26 cellular contexts compared by ENCODE assay signal in the genomic region with DNA sequence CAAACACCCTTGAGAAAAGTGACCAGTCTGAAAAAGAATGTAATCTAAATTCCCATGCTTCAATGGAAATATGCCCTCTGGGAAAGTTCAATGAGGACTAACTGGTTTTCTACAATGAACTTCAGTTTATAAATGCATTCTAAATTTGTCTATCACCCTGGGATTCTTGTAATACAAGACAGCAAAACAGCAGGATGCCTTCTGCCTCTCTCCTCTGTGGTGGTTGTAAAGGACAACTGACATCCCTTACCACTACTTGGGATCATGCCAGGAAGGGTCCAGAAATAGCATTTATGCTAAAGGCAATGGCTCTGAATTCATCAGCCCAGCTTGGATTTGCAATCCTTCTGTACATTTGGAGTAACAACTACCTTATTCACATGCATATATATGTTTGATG.
"Had no signal": no experiment of that assay in that cellular context is flagged by ENCODE, and none has a peak within 500 bp of the region (broad histone marks: within the 10 kb centered on the region; RNA-seq: fewer than 3 reads in every experiment).

No MANE protein-coding gene starts in this region.

- H3K27me3 ChIP-seq: heart right ventricle, hepatocyte, left lung, neural progenitor cell, neutrophil, spleen, tibial nerve, uterus had no signal

- H3K4me1 Mint-ChIP-seq: naive thymus-derived CD4-positive, alpha-beta T cell; nephron progenitor cell; neural progenitor cell; stimulated activated effector memory CD8-positive, alpha-beta T cell treated with anti-CD3 and anti-CD28 coated beads, Interleukin-12 subunit alpha, Interleukin-12 subunit beta, amount 100 ng/mL, for 72 hours; stimulated activated naive CD8-positive, alpha-beta T cell treated with anti-CD3 and anti-CD28 coated beads, Interleukin-15, amount 100 ng/mL, for 72 hours had no signal

- H3K27ac Mint-ChIP-seq: naive thymus-derived CD4-positive, alpha-beta T cell; nephron progenitor cell; neural progenitor cell; progenitor cell of endocrine pancreas; stimulated activated effector memory CD8-positive, alpha-beta T cell treated with anti-CD3 and anti-CD28 coated beads, Interleukin-12 subunit alpha, Interleukin-12 subunit beta, amount 100 ng/mL, for 72 hours; stimulated activated naive CD8-positive, alpha-beta T cell treated with anti-CD3 and anti-CD28 coated beads, Interleukin-15, amount 100 ng/mL, for 72 hours; type B pancreatic cell had no signal

- H3K36me3 ChIP-seq: heart right ventricle, left lung, lower lobe of right lung, neural progenitor cell, neutrophil, spleen, tibial nerve, uterus had no signal

- H3K79me2 ChIP-seq: hepatocyte had no signal

- H3K27ac ChIP-seq: heart right ventricle, hepatocyte, left lung, lower lobe of right lung, neural progenitor cell, neutrophil, spleen, tibial nerve, uterus had no signal

- H3K27me3 Mint-ChIP-seq: naive thymus-derived CD4-positive, alpha-beta T cell; progenitor cell of endocrine pancreas; stimulated activated naive CD8-positive, alpha-beta T cell treated with anti-CD3 and anti-CD28 coated beads, Interleukin-15, amount 100 ng/mL, for 72 hours had no signal

- FAIRE-seq: small intestine had no signal

- H3K36me3 Mint-ChIP-seq: naive thymus-derived CD4-positive, alpha-beta T cell; neural progenitor cell; stimulated activated effector memory CD8-positive, alpha-beta T cell treated with anti-CD3 and anti-CD28 coated beads, Interleukin-12 subunit alpha, Interleukin-12 subunit beta, amount 100 ng/mL, for 72 hours; type B pancreatic cell had no signal

- H3K4me1 ChIP-seq: heart right ventricle, left lung, lower lobe of right lung, neural progenitor cell, spleen, tibial nerve, uterus had no signal

- H3K4me3 Mint-ChIP-seq: naive thymus-derived CD4-positive, alpha-beta T cell; nephron progenitor cell; neural progenitor cell; stimulated activated effector memory CD8-positive, alpha-beta T cell treated with anti-CD3 and anti-CD28 coated beads, Interleukin-12 subunit alpha, Interleukin-12 subunit beta, amount 100 ng/mL, for 72 hours; stimulated activated naive CD8-positive, alpha-beta T cell treated with anti-CD3 and anti-CD28 coated beads, Interleukin-15, amount 100 ng/mL, for 72 hours; type B pancreatic cell had no signal

- DNase-seq: heart right ventricle; islet precursor cell; kidney glomerular epithelial cell; left cardiac atrium; left lung; lower lobe of right lung; mammary epithelial cell; mesenchymal stem cell; naive thymus-derived CD4-positive, alpha-beta T cell; nephron progenitor cell; occipital lobe; retina; right cardiac atrium; small intestine; spleen; stimulated activated CD4-positive, alpha-beta T cell treated with anti-CD3 and anti-CD28 coated beads, Interleukin-4, amount 100 ng/mL, for 24 hours; stimulated activated naive CD4-positive, alpha-beta T cell; stimulated activated naive CD8-positive, alpha-beta T cell treated with anti-CD3 and anti-CD28 coated beads, Interleukin-15, amount 100 ng/mL, for 72 hours; uterus had no signal

- H3K9ac ChIP-seq: neural progenitor cell had no signal

- H3K4me3 ChIP-seq: heart right ventricle, hepatocyte, left lung, lower lobe of right lung, neural progenitor cell, spleen, tibial nerve, uterus had no signal

- H2AFZ ChIP-seq: hepatocyte, neural progenitor cell had no signal

- H3K9me3 Mint-ChIP-seq: nephron progenitor cell; neural progenitor cell; stimulated activated effector memory CD8-positive, alpha-beta T cell treated with anti-CD3 and anti-CD28 coated beads, Interleukin-12 subunit alpha, Interleukin-12 subunit beta, amount 100 ng/mL, for 72 hours; type B pancreatic cell had no signal

- H3K9me3 ChIP-seq: heart right ventricle, left lung, lower lobe of right lung, neutrophil, spleen, tibial nerve, uterus had no signal

- H3K4me2 ChIP-seq: hepatocyte, neural progenitor cell had no signal
